ENCODE assay signal across 16 cellular contexts in the genomic region with DNA sequence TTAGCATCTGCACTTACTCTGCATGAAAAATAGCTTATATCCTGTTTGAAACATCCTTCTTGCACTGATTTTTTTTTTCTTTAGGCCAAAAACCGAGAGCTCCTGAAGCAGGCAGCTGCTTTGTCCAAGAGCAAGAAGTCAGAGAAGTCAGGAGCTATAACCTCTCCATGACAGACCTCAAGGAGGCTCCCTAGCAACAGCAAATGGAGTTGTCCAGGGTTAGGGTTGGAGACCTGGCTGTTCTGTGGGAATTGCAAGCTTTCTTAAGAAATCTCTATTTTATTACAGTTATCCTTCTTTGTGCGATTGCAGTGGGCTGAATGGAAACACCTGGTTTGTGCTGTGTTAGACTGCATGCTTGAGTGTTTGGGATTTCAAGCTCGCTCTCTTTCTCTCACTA. TPM values are rescaled to one million over a fixed set of nuclear protein-coding genes. Genes with fewer than 3 reads are reported as not detected.
A peak's percentile ranks its signal among the peaks of the same experiment; 100 is the strongest.
DNase-seq lines count a peak whose midpoint lies in the region; ATAC-seq, FAIRE-seq and TF ChIP-seq lines count a peak whose summit lies in the region.
"Had no signal": no experiment of that assay in that cellular context is flagged by ENCODE, and none has a peak within 500 bp of the region (broad histone marks: within the 10 kb centered on the region; RNA-seq: fewer than 3 reads in every experiment).

No MANE protein-coding gene starts in this region.

- H3K23me2 ChIP-seq in H1 (ENCODE audit: low read depth, low read length) = no peaks in the 10 kb centered on the region

- no peak overlapping the region for H3K27ac ChIP-seq in H1 (ENCODE audit: low read depth, low read length)
- H3K27ac ChIP-seq in HepG2 (ENCODE audit: extremely low read length, insufficient read depth, low read length) = no peak overlapping the region
- H3K27ac ChIP-seq: epithelial cell of prostate, vagina had no signal

- H3K27me3 ChIP-seq in H1 (replicated peaks in 1 of 4; ENCODE audit: control insufficient read depth in 3 of 4, extremely low read depth in 1 of 4, insufficient read depth in 3 of 4, low read length in 3 of 4) (no peaks in the 10 kb centered on the region), HepG2 (ENCODE audit: control insufficient read depth in 1 of 2, insufficient read depth in 2 of 2, low read length in 2 of 2) (no peaks in the 10 kb centered on the region)
- H3K27me3 ChIP-seq: vagina had no signal

- H3K4me3 ChIP-seq in H1 (ENCODE audit: extremely low read depth in 1 of 4, insufficient read depth in 2 of 4, low read depth in 3 of 4, low read length in 4 of 4) (no peak overlapping the region), HepG2 (replicated peaks in 1 of 3; ENCODE audit: insufficient read depth in 1 of 3, low read depth in 2 of 3, low read length in 3 of 3) (no peak overlapping the region)
- H3K4me3 ChIP-seq: vagina had no signal

- peak; percentile 15; the same call in 1 of the 2 replicates for TF ChIP-seq RAD21 in Ishikawa (IDR thresholded peaks at IDR 0.05; ENCODE audit: low read depth)
- peak; percentile 5 to 34; a peak in 2 of 4 replicates for TF ChIP-seq RAD21 in H1 (IDR thresholded peaks at IDR 0.05 in 1 of 2, conservative IDR thresholded peaks at IDR 0.05 in 1 of 2; ENCODE audit: low read depth in 2 of 2, low read length in 2 of 2)
- no peak for TF ChIP-seq RAD21 in HepG2 (CRISPR knock-in tag; IDR thresholded peaks at IDR 0.05)

- H2BK5ac ChIP-seq in H1 (ENCODE audit: low read depth, low read length) = no peak overlapping the region

- WGBS in H1 (ENCODE audit: extremely low coverage in 1 of 2, insufficient coverage in 1 of 2, insufficient read length in 1 of 2, insufficient replicate concordance in 2 of 2, low coverage in 1 of 2, low lambda C conversion rate in 2 of 2, missing lambda C conversion rate in 1 of 2), 2 experiments = 82% methylated on average over 3 of the region's 3 CpGs; no CpG with 5 or more reads in 1 of the 2 experiments
- 92% methylated on average over 3 of the region's 3 CpGs for WGBS in HepG2 (ENCODE audit: low lambda C conversion rate)

- H3K14ac ChIP-seq in H1 (ENCODE audit: insufficient read length) = no peak overlapping the region

- no peak for ATAC-seq in HepG2
- no peak for ATAC-seq in GM19452 (IDR thresholded peaks at IDR 0.05; ENCODE audit: unreplicated experiment)
- ATAC-seq: naive thymus-derived CD8-positive, alpha-beta T cell had no signal

- H3K18ac ChIP-seq in H1 (ENCODE audit: extremely low read depth, low read length) = no peak overlapping the region

- DNase-seq in ELR (ENCODE audit: low read depth) (peak; percentile 2), H1 (ENCODE audit: low read depth in 1 of 2, low spot score in 2 of 2) (no peak), HepG2 (ENCODE audit: low spot score) (no peak), GM10248 (ENCODE audit: extremely low spot score) (no peak), middle frontal gyrus (ENCODE audit: extremely low spot score, low spot score) (no peak)
- DNase-seq: activated CD4-positive, alpha-beta T cell treated with anti-CD3 and anti-CD28 coated beads, Interleukin-2, amount 50 U/mL, for 4 hours; activated naive CD4-positive, alpha-beta T cell treated with anti-CD3 and anti-CD28 coated beads, Interleukin-2, amount 50 U/mL, for 16 hours; immature natural killer cell; naive thymus-derived CD8-positive, alpha-beta T cell; NCI-H146; NCI-H345; stimulated activated CD4-positive, alpha-beta T cell treated with anti-CD3 and anti-CD28 coated beads, Interleukin-4, amount 100 ng/mL, for 24 hours had no signal

- H3K9ac ChIP-seq in H1 (replicated peaks in 1 of 4; ENCODE audit: extremely low read depth in 1 of 4, low read depth in 3 of 4, low read length in 3 of 4) (no peak overlapping the region), HepG2 (ENCODE audit: insufficient read depth, low read depth, low read length) (no peak overlapping the region)

- no peak overlapping the region for H3K4ac ChIP-seq in H1 (replicated peaks; ENCODE audit: insufficient read length, low read depth, low read length)

- POLR2A ChIA-PET in H1 (lab: Charles Lee; ENCODE audit: partially characterized antibody) = interaction anchor here (0.9 to 1.2 kb wide), 3 partner anchors 10 to 71 kb away, joined by 3 to 5 read pairs (median 3); no protein-coding TSS in a partner anchor
- POLR2A ChIA-PET in HepG2 (lab: Yijun Ruan, JAX) = interaction anchor here (1.8 kb wide), 1 partner anchor 13 kb away, joined by 5 read pairs; the partner anchor contains the start of gene STX12
- POLR2A ChIA-PET in GM10248 (lab: Yijun Ruan, JAX) = no interaction called here

- peaks cover 0 to 2% of the 10 kb centered on the region in 2 experiments for H4K20me1 ChIP-seq in H1 (replicated peaks in 1 of 2; ENCODE audit: control insufficient read depth in 1 of 2, insufficient read depth in 2 of 2, low read length in 2 of 2)
- no peaks in the 10 kb centered on the region for H4K20me1 ChIP-seq in HepG2 (ENCODE audit: insufficient read depth, low read length)

- no peak for FAIRE-seq in H1 (lab: Jason Lieb, UNC)
- no peak for FAIRE-seq in HepG2 (lab: Jason Lieb, UNC)

- no peak overlapping the region for H2AK5ac ChIP-seq in H1 (ENCODE audit: low read depth, low read length)

- CTCF ChIA-PET in H1 (lab: Charles Lee; ENCODE audit: partially characterized antibody) (interaction anchor here (0.7 to 1.5 kb wide), 4 partner anchors 11 to 237 kb away, joined by 3 to 4 read pairs (median 3); no protein-coding TSS in a partner anchor), HepG2 (lab: Yijun Ruan, JAX; ENCODE audit: low intra/inter-chr PET ratio, low total read pairs) (no interaction called here), GM10248 (lab: Yijun Ruan, JAX) (interaction anchor here (0.8 to 2.9 kb wide), 4 partner anchors 9 to 449 kb away, joined by 3 to 13 read pairs (median 3); no protein-coding TSS in a partner anchor)

- H3K4me2 ChIP-seq in H1 (ENCODE audit: insufficient read depth in 1 of 2, low read depth in 2 of 2, low read length in 2 of 2) = no peak overlapping the region
- H3K4me2 ChIP-seq in HepG2 (ENCODE audit: low read depth, low read length) = no peak overlapping the region

- no peak overlapping the region for H3K56ac ChIP-seq in H1 (replicated peaks; ENCODE audit: insufficient read length, low read depth, low read length)

- H3K79me1 ChIP-seq in H1 (ENCODE audit: low read depth, low read length) = no peaks in the 10 kb centered on the region

- no peak overlapping the region for H2BK12ac ChIP-seq in H1 (ENCODE audit: low read depth, low read length)

- H3K23ac ChIP-seq in H1 (ENCODE audit: insufficient read length) = no peak overlapping the region

- no TSS peak for BruUV-seq in HepG2 (replicated peaks; lab: Mats Ljungman, UMichigan)

- H3K36me3 ChIP-seq in H1 (ENCODE audit: control insufficient read depth in 2 of 4, insufficient read depth in 4 of 4, low read length in 3 of 4) (peaks cover 0 to 16% (median 5%) of the 10 kb centered on the region in 4 experiments; a peak in 5 of 8 replicates), HepG2 (replicated peaks in 1 of 2; ENCODE audit: control insufficient read depth in 1 of 2, insufficient read depth in 2 of 2, low read length in 2 of 2) (peaks cover 3 to 14% of the 10 kb centered on the region in 2 experiments; a peak in 4 of 5 replicates)

- H4K5ac ChIP-seq in H1 (ENCODE audit: insufficient read length, low read depth, low read length) = no peak overlapping the region

- in situ Hi-C loops in HepG2 (cut with HindIII; ENCODE audit: extremely low pct_ligation_motif_present, low pct_unique_long_range_greater_than_20kb) = no loop called here

- no peaks in the 10 kb centered on the region for H3K9me3 ChIP-seq in H1 (ENCODE audit: insufficient read depth in 2 of 2, low read depth in 1 of 2, low read length in 1 of 2)
- H3K9me3 ChIP-seq in HepG2 (ENCODE audit: low read length) = no peaks in the 10 kb centered on the region
- H3K9me3 ChIP-seq: vagina had no signal

- TF ChIP-seq EP300 in Ishikawa (IDR thresholded peaks at IDR 0.05; ENCODE audit: borderline replicate concordance) (no peak), H1 (IDR thresholded peaks at IDR 0.05; ENCODE audit: borderline replicate concordance in 1 of 2, low read depth in 2 of 2, low read length in 2 of 2) (no peak), HepG2 (IDR thresholded peaks at IDR 0.05; ENCODE audit: low read depth in 2 of 2, low read length in 2 of 2) (no peak), HepG2 (CRISPR knock-in tag; IDR thresholded peaks at IDR 0.05; ENCODE audit: borderline replicate concordance) (no peak)

- H3K4me1 ChIP-seq in H1 (replicated peaks in 1 of 4; ENCODE audit: control insufficient read depth in 3 of 4, insufficient read depth in 4 of 4, low read length in 3 of 4) (no peaks in the 10 kb centered on the region), HepG2 (ENCODE audit: insufficient read depth, low read length) (no peaks in the 10 kb centered on the region)
- H3K4me1 ChIP-seq: vagina had no signal

- H2AFZ ChIP-seq in H1 (ENCODE audit: low read length) (no peak overlapping the region), HepG2 (ENCODE audit: low read length) (no peak overlapping the region)

- H3K79me2 ChIP-seq in H1 (ENCODE audit: control insufficient read depth in 1 of 2, insufficient read depth in 2 of 2, low read length in 2 of 2) = no peaks in the 10 kb centered on the region
- H3K79me2 ChIP-seq in HepG2 (ENCODE audit: insufficient read depth, low read length) = no peaks in the 10 kb centered on the region

- TF ChIP-seq POLR2A in H1 (IDR thresholded peaks at IDR 0.05; ENCODE audit: control extremely low read depth in 1 of 2, low read depth in 2 of 2, low read length in 2 of 2) (no peak), HepG2 (IDR thresholded peaks at IDR 0.05; ENCODE audit: insufficient read depth in 1 of 2, low read depth in 2 of 2, low read length in 2 of 2) (no peak)

- H2BK15ac ChIP-seq in H1 (ENCODE audit: low read length) = no peak overlapping the region

- H4K91ac ChIP-seq in H1 (replicated peaks; ENCODE audit: insufficient read length, low read length) = no peak overlapping the region

- intact Hi-C loops in HepG2 (cut with micrococcal nuclease; ENCODE audit: unreplicated experiment) = no loop called here

- H2BK20ac ChIP-seq in H1 (ENCODE audit: low read length) = no peak overlapping the region

- H2BK120ac ChIP-seq in H1 (replicated peaks; ENCODE audit: low read depth, low read length) = no peak overlapping the region

- no peak overlapping the region for H4K8ac ChIP-seq in H1 (ENCODE audit: extremely low read depth, insufficient read depth, low read length)

- TF ChIP-seq CTCF in H1 (IDR thresholded peaks at IDR 0.05; ENCODE audit: control extremely low read depth in 1 of 3, insufficient read depth in 1 of 3, low read depth in 1 of 3, low read length in 3 of 3) (no peak), HepG2 (CRISPR knock-in tag; IDR thresholded peaks at IDR 0.05) (peak; percentile 46), GM10248 (IDR thresholded peaks at IDR 0.05; ENCODE audit: control extremely low read depth, extremely low read depth, low read depth, missing control alignments) (no peak)

RNA-seq across cellular contexts. Expression of gene STX12, which starts 12.6 kb away (rescaled TPM):
- 11.0 and 11.6 TPM in 2 replicates for total RNA-seq in H1 (2021; fragmentation: NEBNext Ultra II Directional; extraction: Animal tissue kit (Norgen Biotek cat#: 25700))
- 3.7 and 3.9 TPM in 2 replicates for polyA plus RNA-seq in H1 (2011; rRNA removed)
- polyA plus RNA-seq in H1 (2011; cell fraction: cytosol; rRNA removed) = 4.2 TPM
- 5.4 TPM for polyA plus RNA-seq in H1 (2011; cell fraction: nucleus; rRNA removed)
- 4.8 to 7.4 TPM (median 5.6 TPM) in 4 replicates for polyA plus RNA-seq in H1 (2012, experiment 1 of 2)
- polyA plus RNA-seq in H1 (2012, experiment 2 of 2) = 1.1 TPM
- polyA plus RNA-seq in H1 (2013, experiment 1 of 2) = 8.8 TPM
- polyA plus RNA-seq in H1 (2013, experiment 2 of 2) = 8.0 TPM
- polyA minus RNA-seq in H1 (2011; rRNA and poly(A)+ RNA removed) = 4.8 and 8.2 TPM in 2 replicates
- 3.2 TPM for polyA minus RNA-seq in H1 (2011; cell fraction: cytosol; rRNA and poly(A)+ RNA removed)
- polyA minus RNA-seq in H1 (2011; cell fraction: nucleus; rRNA and poly(A)+ RNA removed) = 4.5 TPM
- total RNA-seq in HepG2 (2016; rRNA removed; fragmentation: Illumina TruSeq; extraction: Trizol) = 16.3 and 19.7 TPM in 2 replicates
- 3.5 and 6.0 TPM in 2 replicates for total RNA-seq in HepG2 (2016; cell fraction: cytosol; rRNA removed; fragmentation: Illumina TruSeq; extraction: Trizol; ENCODE audit: low read depth)
- total RNA-seq in HepG2 (2016; cell fraction: insoluble cytoplasmic fraction; rRNA removed; fragmentation: Illumina TruSeq; extraction: Trizol) = 15.4 and 19.3 TPM in 2 replicates
- 9.4 and 9.7 TPM in 2 replicates for total RNA-seq in HepG2 (2016; cell fraction: membrane; rRNA removed; fragmentation: Illumina TruSeq; extraction: Trizol)
- 10.7 and 14.4 TPM in 2 replicates for total RNA-seq in HepG2 (2016; cell fraction: nucleus; rRNA removed; fragmentation: Illumina TruSeq; extraction: Trizol)
- 6.3 and 9.0 TPM in 2 replicates for polyA plus RNA-seq in HepG2 (2011; rRNA removed)
- 3.5 and 5.7 TPM in 2 replicates for polyA plus RNA-seq in HepG2 (2011; cell fraction: cytosol; rRNA removed)
- polyA plus RNA-seq in HepG2 (2011; cell fraction: nucleus; rRNA removed) = 8.7 and 14.1 TPM in 2 replicates
- polyA plus RNA-seq in HepG2 (2012) = 11.4 and 13.1 TPM in 2 replicates
- polyA plus RNA-seq in HepG2 (2016; cell fraction: cytosol; fragmentation: Illumina TruSeq; extraction: Trizol; ENCODE audit: low read depth) = 1.6 and 1.8 TPM in 2 replicates
- 18.0 and 18.9 TPM in 2 replicates for polyA plus RNA-seq in HepG2 (2016; cell fraction: insoluble cytoplasmic fraction; fragmentation: Illumina TruSeq; extraction: Trizol; ENCODE audit: low read depth)
- polyA plus RNA-seq in HepG2 (2016; cell fraction: membrane; fragmentation: Illumina TruSeq; extraction: Trizol; ENCODE audit: low read depth) = 4.6 and 5.0 TPM in 2 replicates
- polyA plus RNA-seq in HepG2 (2016; cell fraction: nucleus; fragmentation: Illumina TruSeq; extraction: Trizol; ENCODE audit: insufficient read depth, low read depth) = 21.7 and 23.0 TPM in 2 replicates
- 1.8 and 4.2 TPM in 2 replicates for polyA minus RNA-seq in HepG2 (2011; rRNA and poly(A)+ RNA removed; ENCODE audit: low replicate concordance)
- 4.3 and 9.0 TPM in 2 replicates for polyA minus RNA-seq in HepG2 (2011; cell fraction: cytosol; rRNA and poly(A)+ RNA removed)
- 14.3 and 21.3 TPM in 2 replicates for polyA minus RNA-seq in HepG2 (2011; cell fraction: nucleus; rRNA and poly(A)+ RNA removed)

RNA-seq across cellular contexts. Expression of gene FAM76A, which starts 34.6 kb away (rescaled TPM):
- total RNA-seq in H1 (2021; fragmentation: NEBNext Ultra II Directional; extraction: Animal tissue kit (Norgen Biotek cat#: 25700)) = 12.8 and 16.2 TPM in 2 replicates
- polyA plus RNA-seq in H1 (2011; rRNA removed) = 2.7 and 3.4 TPM in 2 replicates
- 5.2 TPM for polyA plus RNA-seq in H1 (2011; cell fraction: cytosol; rRNA removed)
- polyA plus RNA-seq in H1 (2011; cell fraction: nucleus; rRNA removed) = 5.9 TPM
- polyA plus RNA-seq in H1 (2012, experiment 1 of 2) = 8.3 to 9.4 TPM (median 9.1 TPM) in 4 replicates
- 1.2 TPM for polyA plus RNA-seq in H1 (2012, experiment 2 of 2)
- polyA plus RNA-seq in H1 (2013, experiment 1 of 2) = 7.5 TPM
- 8.1 TPM for polyA plus RNA-seq in H1 (2013, experiment 2 of 2)
- 10.1 and 15.7 TPM in 2 replicates for polyA minus RNA-seq in H1 (2011; rRNA and poly(A)+ RNA removed)
- polyA minus RNA-seq in H1 (2011; cell fraction: cytosol; rRNA and poly(A)+ RNA removed) = 10.3 TPM
- 7.3 TPM for polyA minus RNA-seq in H1 (2011; cell fraction: nucleus; rRNA and poly(A)+ RNA removed)
- total RNA-seq in HepG2 (2016; rRNA removed; fragmentation: Illumina TruSeq; extraction: Trizol) = 15.7 and 18.8 TPM in 2 replicates
- total RNA-seq in HepG2 (2016; cell fraction: cytosol; rRNA removed; fragmentation: Illumina TruSeq; extraction: Trizol; ENCODE audit: low read depth) = 4.5 and 5.0 TPM in 2 replicates
- 15.9 and 19.6 TPM in 2 replicates for total RNA-seq in HepG2 (2016; cell fraction: insoluble cytoplasmic fraction; rRNA removed; fragmentation: Illumina TruSeq; extraction: Trizol)
- total RNA-seq in HepG2 (2016; cell fraction: membrane; rRNA removed; fragmentation: Illumina TruSeq; extraction: Trizol) = 11.5 and 13.7 TPM in 2 replicates
- 9.9 and 11.7 TPM in 2 replicates for total RNA-seq in HepG2 (2016; cell fraction: nucleus; rRNA removed; fragmentation: Illumina TruSeq; extraction: Trizol)
- 4.2 and 4.6 TPM in 2 replicates for polyA plus RNA-seq in HepG2 (2011; rRNA removed)
- polyA plus RNA-seq in HepG2 (2011; cell fraction: cytosol; rRNA removed) = 2.1 and 3.9 TPM in 2 replicates
- polyA plus RNA-seq in HepG2 (2011; cell fraction: nucleus; rRNA removed) = 4.1 and 5.8 TPM in 2 replicates
- 4.9 and 5.9 TPM in 2 replicates for polyA plus RNA-seq in HepG2 (2012)
- polyA plus RNA-seq in HepG2 (2016; cell fraction: cytosol; fragmentation: Illumina TruSeq; extraction: Trizol; ENCODE audit: low read depth) = 1.9 and 2.3 TPM in 2 replicates
- 11.7 and 12.5 TPM in 2 replicates for polyA plus RNA-seq in HepG2 (2016; cell fraction: insoluble cytoplasmic fraction; fragmentation: Illumina TruSeq; extraction: Trizol; ENCODE audit: low read depth)
- polyA plus RNA-seq in HepG2 (2016; cell fraction: membrane; fragmentation: Illumina TruSeq; extraction: Trizol; ENCODE audit: low read depth) = 2.9 and 4.4 TPM in 2 replicates
- 14.7 and 19.0 TPM in 2 replicates for polyA plus RNA-seq in HepG2 (2016; cell fraction: nucleus; fragmentation: Illumina TruSeq; extraction: Trizol; ENCODE audit: insufficient read depth, low read depth)
- 4.4 and 5.1 TPM in 2 replicates for polyA minus RNA-seq in HepG2 (2011; rRNA and poly(A)+ RNA removed; ENCODE audit: low replicate concordance)
- 5.9 and 8.0 TPM in 2 replicates for polyA minus RNA-seq in HepG2 (2011; cell fraction: cytosol; rRNA and poly(A)+ RNA removed)
- 10.9 and 18.0 TPM in 2 replicates for polyA minus RNA-seq in HepG2 (2011; cell fraction: nucleus; rRNA and poly(A)+ RNA removed)
